1 cellular context compared by ENCODE assay signal in the genomic region with DNA sequence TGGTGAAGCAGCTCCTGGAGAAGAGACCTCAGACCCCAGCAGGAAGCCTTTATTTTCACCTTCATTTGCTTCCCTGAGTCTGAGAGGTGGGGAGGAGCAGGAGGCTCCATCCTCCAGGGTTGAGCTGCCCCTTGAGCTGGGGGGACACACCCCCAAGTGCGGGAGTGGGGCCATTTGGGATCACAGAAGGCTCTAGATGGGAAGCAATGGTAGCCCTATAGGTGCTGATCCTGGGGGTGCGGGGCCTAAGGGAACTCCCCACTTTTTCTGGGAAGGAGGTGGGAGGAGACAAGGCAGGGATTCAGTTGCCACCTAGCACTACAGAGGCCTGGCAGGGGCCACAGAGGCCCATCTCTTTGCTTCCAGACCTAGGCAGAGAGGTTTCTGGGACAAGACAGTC.
TF ChIP-seq lines count a peak whose summit lies in the region.

No MANE protein-coding gene starts in this region.

TF ChIP-seq in GM23338, 12 proteins besides CTCF, POLR2A, EP300 and RAD21:
- TF ChIP-seq, protein P1, sequence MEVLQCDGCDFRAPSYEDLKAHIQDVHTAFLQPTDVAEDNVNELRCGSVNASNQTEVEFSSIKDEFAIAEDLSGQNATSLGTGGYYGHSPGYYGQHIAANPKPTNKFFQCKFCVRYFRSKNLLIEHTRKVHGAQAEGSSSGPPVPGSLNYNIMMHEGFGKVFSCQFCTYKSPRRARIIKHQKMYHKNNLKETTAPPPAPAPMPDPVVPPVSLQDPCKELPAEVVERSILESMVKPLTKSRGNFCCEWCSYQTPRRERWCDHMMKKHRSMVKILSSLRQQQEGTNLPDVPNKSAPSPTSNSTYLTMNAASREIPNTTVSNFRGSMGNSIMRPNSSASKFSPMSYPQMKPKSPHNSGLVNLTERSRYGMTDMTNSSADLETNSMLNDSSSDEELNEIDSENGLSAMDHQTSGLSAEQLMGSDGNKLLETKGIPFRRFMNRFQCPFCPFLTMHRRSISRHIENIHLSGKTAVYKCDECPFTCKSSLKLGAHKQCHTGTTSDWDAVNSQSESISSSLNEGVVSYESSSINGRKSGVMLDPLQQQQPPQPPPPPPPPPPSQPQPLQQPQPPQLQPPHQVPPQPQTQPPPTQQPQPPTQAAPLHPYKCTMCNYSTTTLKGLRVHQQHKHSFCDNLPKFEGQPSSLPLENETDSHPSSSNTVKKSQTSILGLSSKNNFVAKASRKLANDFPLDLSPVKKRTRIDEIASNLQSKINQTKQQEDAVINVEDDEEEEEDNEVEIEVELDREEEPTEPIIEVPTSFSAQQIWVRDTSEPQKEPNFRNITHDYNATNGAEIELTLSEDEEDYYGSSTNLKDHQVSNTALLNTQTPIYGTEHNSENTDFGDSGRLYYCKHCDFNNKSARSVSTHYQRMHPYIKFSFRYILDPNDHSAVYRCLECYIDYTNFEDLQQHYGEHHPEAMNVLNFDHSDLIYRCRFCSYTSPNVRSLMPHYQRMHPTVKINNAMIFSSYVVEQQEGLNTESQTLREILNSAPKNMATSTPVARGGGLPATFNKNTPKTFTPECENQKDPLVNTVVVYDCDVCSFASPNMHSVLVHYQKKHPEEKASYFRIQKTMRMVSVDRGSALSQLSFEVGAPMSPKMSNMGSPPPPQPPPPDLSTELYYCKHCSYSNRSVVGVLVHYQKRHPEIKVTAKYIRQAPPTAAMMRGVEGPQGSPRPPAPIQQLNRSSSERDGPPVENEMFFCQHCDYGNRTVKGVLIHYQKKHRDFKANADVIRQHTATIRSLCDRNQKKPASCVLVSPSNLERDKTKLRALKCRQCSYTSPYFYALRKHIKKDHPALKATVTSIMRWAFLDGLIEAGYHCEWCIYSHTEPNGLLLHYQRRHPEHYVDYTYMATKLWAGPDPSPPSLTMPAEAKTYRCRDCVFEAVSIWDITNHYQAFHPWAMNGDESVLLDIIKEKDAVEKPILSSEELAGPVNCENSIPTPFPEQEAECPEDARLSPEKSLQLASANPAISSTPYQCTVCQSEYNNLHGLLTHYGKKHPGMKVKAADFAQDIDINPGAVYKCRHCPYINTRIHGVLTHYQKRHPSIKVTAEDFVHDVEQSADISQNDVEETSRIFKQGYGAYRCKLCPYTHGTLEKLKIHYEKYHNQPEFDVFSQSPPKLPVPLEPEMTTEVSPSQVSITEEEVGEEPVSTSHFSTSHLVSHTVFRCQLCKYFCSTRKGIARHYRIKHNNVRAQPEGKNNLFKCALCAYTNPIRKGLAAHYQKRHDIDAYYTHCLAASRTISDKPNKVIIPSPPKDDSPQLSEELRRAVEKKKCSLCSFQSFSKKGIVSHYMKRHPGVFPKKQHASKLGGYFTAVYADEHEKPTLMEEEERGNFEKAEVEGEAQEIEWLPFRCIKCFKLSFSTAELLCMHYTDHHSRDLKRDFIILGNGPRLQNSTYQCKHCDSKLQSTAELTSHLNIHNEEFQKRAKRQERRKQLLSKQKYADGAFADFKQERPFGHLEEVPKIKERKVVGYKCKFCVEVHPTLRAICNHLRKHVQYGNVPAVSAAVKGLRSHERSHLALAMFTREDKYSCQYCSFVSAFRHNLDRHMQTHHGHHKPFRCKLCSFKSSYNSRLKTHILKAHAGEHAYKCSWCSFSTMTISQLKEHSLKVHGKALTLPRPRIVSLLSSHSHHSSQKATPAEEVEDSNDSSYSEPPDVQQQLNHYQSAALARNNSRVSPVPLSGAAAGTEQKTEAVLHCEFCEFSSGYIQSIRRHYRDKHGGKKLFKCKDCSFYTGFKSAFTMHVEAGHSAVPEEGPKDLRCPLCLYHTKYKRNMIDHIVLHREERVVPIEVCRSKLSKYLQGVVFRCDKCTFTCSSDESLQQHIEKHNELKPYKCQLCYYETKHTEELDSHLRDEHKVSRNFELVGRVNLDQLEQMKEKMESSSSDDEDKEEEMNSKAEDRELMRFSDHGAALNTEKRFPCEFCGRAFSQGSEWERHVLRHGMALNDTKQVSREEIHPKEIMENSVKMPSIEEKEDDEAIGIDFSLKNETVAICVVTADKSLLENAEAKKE (CRISPR knock-in tag; IDR thresholded peaks at IDR 0.05): no peak
- no peak for TF ChIP-seq CREB1 (CRISPR knock-in tag; IDR thresholded peaks at IDR 0.05; ENCODE audit: low read depth)
- TF ChIP-seq, protein P2, sequence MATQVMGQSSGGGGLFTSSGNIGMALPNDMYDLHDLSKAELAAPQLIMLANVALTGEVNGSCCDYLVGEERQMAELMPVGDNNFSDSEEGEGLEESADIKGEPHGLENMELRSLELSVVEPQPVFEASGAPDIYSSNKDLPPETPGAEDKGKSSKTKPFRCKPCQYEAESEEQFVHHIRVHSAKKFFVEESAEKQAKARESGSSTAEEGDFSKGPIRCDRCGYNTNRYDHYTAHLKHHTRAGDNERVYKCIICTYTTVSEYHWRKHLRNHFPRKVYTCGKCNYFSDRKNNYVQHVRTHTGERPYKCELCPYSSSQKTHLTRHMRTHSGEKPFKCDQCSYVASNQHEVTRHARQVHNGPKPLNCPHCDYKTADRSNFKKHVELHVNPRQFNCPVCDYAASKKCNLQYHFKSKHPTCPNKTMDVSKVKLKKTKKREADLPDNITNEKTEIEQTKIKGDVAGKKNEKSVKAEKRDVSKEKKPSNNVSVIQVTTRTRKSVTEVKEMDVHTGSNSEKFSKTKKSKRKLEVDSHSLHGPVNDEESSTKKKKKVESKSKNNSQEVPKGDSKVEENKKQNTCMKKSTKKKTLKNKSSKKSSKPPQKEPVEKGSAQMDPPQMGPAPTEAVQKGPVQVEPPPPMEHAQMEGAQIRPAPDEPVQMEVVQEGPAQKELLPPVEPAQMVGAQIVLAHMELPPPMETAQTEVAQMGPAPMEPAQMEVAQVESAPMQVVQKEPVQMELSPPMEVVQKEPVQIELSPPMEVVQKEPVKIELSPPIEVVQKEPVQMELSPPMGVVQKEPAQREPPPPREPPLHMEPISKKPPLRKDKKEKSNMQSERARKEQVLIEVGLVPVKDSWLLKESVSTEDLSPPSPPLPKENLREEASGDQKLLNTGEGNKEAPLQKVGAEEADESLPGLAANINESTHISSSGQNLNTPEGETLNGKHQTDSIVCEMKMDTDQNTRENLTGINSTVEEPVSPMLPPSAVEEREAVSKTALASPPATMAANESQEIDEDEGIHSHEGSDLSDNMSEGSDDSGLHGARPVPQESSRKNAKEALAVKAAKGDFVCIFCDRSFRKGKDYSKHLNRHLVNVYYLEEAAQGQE (IDR thresholded peaks at IDR 0.05; ENCODE audit: unreplicated experiment): no peak
- TF ChIP-seq, protein P3, sequence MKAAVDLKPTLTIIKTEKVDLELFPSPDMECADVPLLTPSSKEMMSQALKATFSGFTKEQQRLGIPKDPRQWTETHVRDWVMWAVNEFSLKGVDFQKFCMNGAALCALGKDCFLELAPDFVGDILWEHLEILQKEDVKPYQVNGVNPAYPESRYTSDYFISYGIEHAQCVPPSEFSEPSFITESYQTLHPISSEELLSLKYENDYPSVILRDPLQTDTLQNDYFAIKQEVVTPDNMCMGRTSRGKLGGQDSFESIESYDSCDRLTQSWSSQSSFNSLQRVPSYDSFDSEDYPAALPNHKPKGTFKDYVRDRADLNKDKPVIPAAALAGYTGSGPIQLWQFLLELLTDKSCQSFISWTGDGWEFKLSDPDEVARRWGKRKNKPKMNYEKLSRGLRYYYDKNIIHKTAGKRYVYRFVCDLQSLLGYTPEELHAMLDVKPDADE (IDR thresholded peaks at IDR 0.05): no peak
- no peak for TF ChIP-seq ZNF114 (CRISPR knock-in tag; IDR thresholded peaks at IDR 0.05)
- no peak for TF ChIP-seq STAT1 (IDR thresholded peaks at IDR 0.05; ENCODE audit: unreplicated experiment)
- TF ChIP-seq ZNF331 (CRISPR knock-in tag; IDR thresholded peaks at IDR 0.05; ENCODE audit: low read depth): no peak
- TF ChIP-seq NANOG (IDR thresholded peaks at IDR 0.05; ENCODE audit: borderline replicate concordance): no peak
- TF ChIP-seq POLR2AphosphoS5 (IDR thresholded peaks at IDR 0.05; ENCODE audit: low read depth): no peak
- TF ChIP-seq EZH2 (IDR thresholded peaks at IDR 0.05; ENCODE audit: low read depth, unreplicated experiment): no peak
- no peak for TF ChIP-seq EZH2phosphoT487 (IDR thresholded peaks at IDR 0.05; ENCODE audit: unreplicated experiment)
- TF ChIP-seq JUNB (IDR thresholded peaks at IDR 0.05; ENCODE audit: unreplicated experiment): no peak
